In the genomic region with DNA sequence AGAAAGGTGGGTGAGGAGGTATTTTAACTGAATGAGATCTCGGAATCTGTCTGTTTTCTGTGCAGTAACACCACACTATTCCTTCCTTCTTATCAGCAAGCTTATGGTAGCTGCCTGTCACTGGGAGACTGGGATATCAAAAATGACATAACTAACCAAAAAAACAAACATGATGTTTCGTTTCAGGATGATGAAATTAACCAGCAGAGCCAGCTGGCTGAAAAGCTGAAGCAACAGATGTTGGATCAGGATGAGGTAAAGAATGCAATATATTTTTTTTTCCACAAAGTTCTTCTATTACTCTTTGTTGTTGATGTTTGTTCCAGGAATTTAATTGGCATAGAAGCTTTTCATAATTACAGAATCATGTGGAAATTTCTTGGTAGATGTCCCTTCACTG, we compare ENCODE assay signal across 19 cellular contexts. TPM values are rescaled to one million over a fixed set of nuclear protein-coding genes. Genes with fewer than 3 reads are reported as not detected.
DNase-seq lines count a peak whose midpoint lies in the region; ATAC-seq, FAIRE-seq and TF ChIP-seq lines count a peak whose summit lies in the region.
"Had no signal": no experiment of that assay in that cellular context is flagged by ENCODE, and none has a peak within 500 bp of the region (broad histone marks: within the 10 kb centered on the region; RNA-seq: fewer than 3 reads in every experiment).

No MANE protein-coding gene starts in this region.

- intact Hi-C loops in HepG2 (cut with micrococcal nuclease; ENCODE audit: unreplicated experiment) (no loop called here), K562 (cut with micrococcal nuclease) (no loop called here), left ventricle myocardium superior (cut with micrococcal nuclease) (no loop called here)

- FAIRE-seq in HepG2 (lab: Jason Lieb, UNC) (no peak), K562 (lab: Jason Lieb, UNC) (no peak)
- FAIRE-seq: A549 had no signal

- H3K36me3 ChIP-seq in liver (ENCODE audit: control insufficient read depth in 4 of 4, insufficient read depth in 3 of 4, low read depth in 1 of 4, low read length in 3 of 4), result no peaks in the 10 kb centered on the region
- no peaks in the 10 kb centered on the region for H3K36me3 ChIP-seq in HepG2 (replicated peaks in 1 of 2; ENCODE audit: control insufficient read depth in 1 of 2, insufficient read depth in 2 of 2, low read length in 2 of 2)
- H3K36me3 ChIP-seq in K562 (ENCODE audit: control insufficient read depth, insufficient read depth, low read length), result no peaks in the 10 kb centered on the region
- H3K36me3 ChIP-seq: SJCRH30 had no signal

- no peak for DNase-seq in HepG2 (ENCODE audit: low spot score)
- no peak for DNase-seq in K562 (ENCODE audit: extremely low read depth in 1 of 4, low spot score in 3 of 4)
- no peak for DNase-seq in left ventricle myocardium superior
- DNase-seq in NCI-H1930 (lab: John Stamatoyannopoulos, UW), result no peak
- no peak for DNase-seq in T-helper 2 cell
- DNase-seq in Kasumi-1 (lab: John Stamatoyannopoulos, UW), result no peak
- DNase-seq: activated CD4-positive, alpha-beta T cell treated with anti-CD3 and anti-CD28 coated beads, Interleukin-2, amount 10 ng/mL, durations not matched to agents 24 days and 14 days; activated naive CD4-positive, alpha-beta T cell treated with anti-CD3 and anti-CD28 coated beads for 36 hours; CD4-positive, CD25-positive, alpha-beta regulatory T cell; DND-41; effector memory CD4-positive, alpha-beta T cell; KBM-7; NCI-H226; stimulated activated naive B cell treated with anti-CD40 and anti-IgM and Interleukin-4, amounts not matched to agents 10 μg/mL and 1 μg/mL and 100 μg/mL, for 72 hours had no signal

- BruUV-seq in HepG2 (replicated peaks; lab: Mats Ljungman, UMichigan) (no TSS peak), K562 (replicated peaks; lab: Mats Ljungman, UMichigan) (no TSS peak)

- peaks cover 0 to 13% (median 5%) of the 10 kb centered on the region in 4 donors for H3K4me1 ChIP-seq in liver (ENCODE audit: control insufficient read depth in 4 of 4, insufficient read depth in 4 of 4, low read length in 3 of 4)
- no peaks in the 10 kb centered on the region for H3K4me1 ChIP-seq in HepG2 (ENCODE audit: insufficient read depth, low read length)
- H3K4me1 ChIP-seq in K562 (replicated peaks in 1 of 2; ENCODE audit: control insufficient read depth in 2 of 2, insufficient read depth in 2 of 2, low read length in 2 of 2), result no peaks in the 10 kb centered on the region
- H3K4me1 ChIP-seq: A549 had no signal

- CTCF ChIA-PET in HepG2 (lab: Yijun Ruan, JAX; ENCODE audit: low intra/inter-chr PET ratio, low total read pairs), result no interaction called here
- CTCF ChIA-PET in K562 (lab: Yijun Ruan, JAX; ENCODE audit: low intra/inter-chr PET ratio), result no interaction called here

- in situ Hi-C loops in HepG2 (cut with HindIII; ENCODE audit: extremely low pct_ligation_motif_present, low pct_unique_long_range_greater_than_20kb), result loop anchor here (25.0 kb wide), 2 partner anchors 341 to 1041 kb away; partner anchors contain the start of gene EPC2
- in situ Hi-C loops in K562 (cut with MboI), result loop anchor here (25.0 kb wide), 1 partner anchor 1041 kb away; no protein-coding TSS in a partner anchor

- TF ChIP-seq EP300 in HepG2 (IDR thresholded peaks at IDR 0.05; ENCODE audit: low read depth in 2 of 2, low read length in 2 of 2) (no peak), HepG2 (CRISPR knock-in tag; IDR thresholded peaks at IDR 0.05; ENCODE audit: borderline replicate concordance) (no peak), K562 (IDR thresholded peaks at IDR 0.05; ENCODE audit: low read length) (no peak)

- POLR2A ChIA-PET in HepG2 (lab: Yijun Ruan, JAX) (no interaction called here), K562 (lab: Yijun Ruan, JAX) (interaction anchor here (0.8 to 1.1 kb wide), 2 partner anchors 10 to 103 kb away, joined by 3 read pairs; no protein-coding TSS in a partner anchor)

- H3K4me2 ChIP-seq in HepG2 (ENCODE audit: low read depth, low read length), result no peak overlapping the region
- H3K4me2 ChIP-seq in K562 (ENCODE audit: insufficient read depth, low read length), result no peak overlapping the region
- H3K4me2 ChIP-seq: A549 had no signal

- H2AFZ ChIP-seq in HepG2 (ENCODE audit: low read length), result no peak overlapping the region
- no peak overlapping the region for H2AFZ ChIP-seq in K562 (ENCODE audit: low read depth, low read length)

- H3K4me3 ChIP-seq in liver (ENCODE audit: low read depth in 1 of 3, low read length in 3 of 3) (no peak overlapping the region), HepG2 (replicated peaks in 1 of 3; ENCODE audit: insufficient read depth in 1 of 3, low read depth in 2 of 3, low read length in 3 of 3) (no peak overlapping the region), K562 (no peak overlapping the region)
- H3K4me3 ChIP-seq: A549, SJCRH30 had no signal

- H3K79me2 ChIP-seq in HepG2 (ENCODE audit: insufficient read depth, low read length) (no peaks in the 10 kb centered on the region), K562 (ENCODE audit: control insufficient read depth, insufficient read depth, low read length) (no peaks in the 10 kb centered on the region)

- H3K9ac ChIP-seq in liver (ENCODE audit: low read depth in 1 of 2, low read length in 2 of 2) (no peak overlapping the region), HepG2 (ENCODE audit: insufficient read depth, low read depth, low read length) (no peak overlapping the region), K562 (ENCODE audit: insufficient read depth in 1 of 2, low read depth in 2 of 2, low read length in 2 of 2) (no peak overlapping the region)

- H3K9me3 ChIP-seq in liver (ENCODE audit: control insufficient read depth in 4 of 4, low read length in 3 of 4), result no peaks in the 10 kb centered on the region
- no peaks in the 10 kb centered on the region for H3K9me3 ChIP-seq in HepG2 (ENCODE audit: low read length)
- H3K9me3 ChIP-seq in K562 (replicated peaks; ENCODE audit: control insufficient read depth, insufficient read depth, low read depth, low read length), result no peaks in the 10 kb centered on the region
- H3K9me3 ChIP-seq: A549, SJCRH30 had no signal

- no peak overlapping the region for H3K27ac ChIP-seq in liver (ENCODE audit: low read depth in 1 of 2, low read length in 2 of 2)
- no peak overlapping the region for H3K27ac ChIP-seq in HepG2 (ENCODE audit: extremely low read length, insufficient read depth, low read length)
- no peak overlapping the region for H3K27ac ChIP-seq in K562 (ENCODE audit: extremely low read depth, low read depth, low read length)
- H3K27ac ChIP-seq: A549, SJCRH30 had no signal

- WGBS in liver, result 38% methylated on average over 2 of the region's 2 CpGs
- 4% methylated on average over 2 of the region's 2 CpGs for WGBS in HepG2 (ENCODE audit: low lambda C conversion rate)
- WGBS in K562 (ENCODE audit: insufficient coverage, low coverage, missing lambda C conversion rate), result 0% methylated on average over 2 of the region's 2 CpGs

- H4K20me1 ChIP-seq in HepG2 (ENCODE audit: insufficient read depth, low read length), result no peaks in the 10 kb centered on the region
- H4K20me1 ChIP-seq in K562 (replicated peaks; ENCODE audit: control insufficient read depth, insufficient read depth, low read length), result no peaks in the 10 kb centered on the region

- no peaks in the 10 kb centered on the region for H3K9me1 ChIP-seq in K562 (ENCODE audit: control insufficient read depth, insufficient read depth, low read length)

- ATAC-seq in HepG2, result no peak
- no peak for ATAC-seq in K562
- peak; percentile 80 for ATAC-seq in left ventricle myocardium superior
- ATAC-seq in HG03571 (IDR thresholded peaks at IDR 0.05; ENCODE audit: unreplicated experiment), result no peak
- ATAC-seq: stimulated activated naive B cell treated with anti-CD40 and anti-IgM and Interleukin-4, amounts not matched to agents 10 μg/mL and 1 μg/mL and 100 μg/mL, for 72 hours had no signal

- H3K27me3 ChIP-seq in liver (ENCODE audit: control insufficient read depth in 4 of 4, insufficient read depth in 4 of 4, low read length in 3 of 4), result no peaks in the 10 kb centered on the region
- H3K27me3 ChIP-seq in HepG2 (ENCODE audit: control insufficient read depth in 1 of 2, insufficient read depth in 2 of 2, low read length in 2 of 2), result peaks cover 0 to 4% of the 10 kb centered on the region in 2 experiments; a peak in 2 of 5 replicates
- H3K27me3 ChIP-seq in K562 (ENCODE audit: control insufficient read depth in 2 of 2, insufficient read depth in 2 of 2, low read length in 2 of 2), result no peaks in the 10 kb centered on the region
- H3K27me3 ChIP-seq: SJCRH30 had no signal

- TF ChIP-seq CTCF in liver (IDR thresholded peaks at IDR 0.05; ENCODE audit: low read depth, low read length, missing input control) (no peak), HepG2 (CRISPR knock-in tag; IDR thresholded peaks at IDR 0.05) (no peak), K562 (IDR thresholded peaks at IDR 0.05 in 2 of 3, conservative IDR thresholded peaks at IDR 0.05 in 1 of 3; ENCODE audit: insufficient read depth in 2 of 3, low read depth in 1 of 3, low read length in 3 of 3) (no peak)

- TF ChIP-seq RAD21 in liver (IDR thresholded peaks at IDR 0.05) (no peak), HepG2 (CRISPR knock-in tag; IDR thresholded peaks at IDR 0.05) (no peak), K562 (CRISPR knock-in tag; conservative IDR thresholded peaks at IDR 0.05 in 1 of 2, IDR thresholded peaks at IDR 0.05 in 1 of 2) (no peak)

- TF ChIP-seq POLR2A in HepG2 (IDR thresholded peaks at IDR 0.05; ENCODE audit: insufficient read depth in 1 of 2, low read depth in 2 of 2, low read length in 2 of 2) (no peak), K562 (conservative IDR thresholded peaks at IDR 0.05) (no peak)

RNA-seq across cellular contexts. Expression of gene LYPD6B, which starts 59.8 kb away (rescaled TPM):
- under 1 TPM; 0.14 to 0.59 TPM for total RNA-seq in liver
- polyA plus RNA-seq in liver, result under 1 TPM; 0.13 to 0.14 TPM
- not detected in 2 replicates for total RNA-seq in HepG2 (2016; rRNA removed; fragmentation: Illumina TruSeq; extraction: Trizol)
- total RNA-seq in HepG2 (2016; cell fraction: cytosol; rRNA removed; fragmentation: Illumina TruSeq; extraction: Trizol; ENCODE audit: low read depth), result not detected in 2 replicates
- not detected in 2 replicates for total RNA-seq in HepG2 (2016; cell fraction: insoluble cytoplasmic fraction; rRNA removed; fragmentation: Illumina TruSeq; extraction: Trizol)
- not detected in 2 replicates for total RNA-seq in HepG2 (2016; cell fraction: membrane; rRNA removed; fragmentation: Illumina TruSeq; extraction: Trizol)
- not detected in 2 replicates for total RNA-seq in HepG2 (2016; cell fraction: nucleus; rRNA removed; fragmentation: Illumina TruSeq; extraction: Trizol)
- polyA plus RNA-seq in HepG2 (2011; rRNA removed), result not detected in 2 replicates
- not detected in 2 replicates for polyA plus RNA-seq in HepG2 (2011; cell fraction: cytosol; rRNA removed)
- not detected in 2 replicates for polyA plus RNA-seq in HepG2 (2011; cell fraction: nucleus; rRNA removed)
- polyA plus RNA-seq in HepG2 (2012), result not detected in 2 replicates
- polyA plus RNA-seq in HepG2 (2016; cell fraction: cytosol; fragmentation: Illumina TruSeq; extraction: Trizol; ENCODE audit: low read depth), result not detected in 2 replicates
- polyA plus RNA-seq in HepG2 (2016; cell fraction: insoluble cytoplasmic fraction; fragmentation: Illumina TruSeq; extraction: Trizol; ENCODE audit: low read depth), result not detected in 2 replicates
- polyA plus RNA-seq in HepG2 (2016; cell fraction: membrane; fragmentation: Illumina TruSeq; extraction: Trizol; ENCODE audit: low read depth), result not detected in 2 replicates
- not detected in 2 replicates for polyA plus RNA-seq in HepG2 (2016; cell fraction: nucleus; fragmentation: Illumina TruSeq; extraction: Trizol; ENCODE audit: insufficient read depth, low read depth)
- not detected in 2 replicates for polyA minus RNA-seq in HepG2 (2011; rRNA and poly(A)+ RNA removed; ENCODE audit: low replicate concordance)
- polyA minus RNA-seq in HepG2 (2011; cell fraction: cytosol; rRNA and poly(A)+ RNA removed), result not detected in 2 replicates
- not detected in 2 replicates for polyA minus RNA-seq in HepG2 (2011; cell fraction: nucleus; rRNA and poly(A)+ RNA removed)
- not detected in 2 replicates for total RNA-seq in K562 (2011; cell fraction: chromatin; rRNA removed; ENCODE audit: low replicate concordance)
- not detected in 2 replicates for total RNA-seq in K562 (2011; cell fraction: nucleolus; rRNA removed)
- total RNA-seq in K562 (2011; cell fraction: nucleoplasm; rRNA removed), result not detected in 2 replicates
- total RNA-seq in K562 (2014; rRNA removed), result not detected in 2 replicates
- not detected in 2 replicates for total RNA-seq in K562 (2014; rRNA removed; fragmentation: Illumina TruSeq; extraction: Trizol)
- not detected in 2 replicates for total RNA-seq in K562 (2015; rRNA removed; fragmentation: Illumina TruSeq; extraction: Trizol)
- not detected in 2 replicates for total RNA-seq in K562 (2021)
- polyA plus RNA-seq in K562 (2011; rRNA removed), result not detected in 2 replicates
- not detected in 2 replicates for polyA plus RNA-seq in K562 (2011; cell fraction: cytosol; rRNA removed)
- polyA plus RNA-seq in K562 (2011; cell fraction: nucleus; rRNA removed), result not detected in 2 replicates
- not detected in 2 replicates for polyA plus RNA-seq in K562 (2012)
- polyA plus RNA-seq in K562 (2014; fragmentation: Illumina TruSeq; extraction: Trizol), result not detected in 2 replicates
- polyA plus RNA-seq in K562 (2014; fragmentation: Nextera tagmentation; extraction: Ambion mirVana), result not detected
- polyA plus RNA-seq in K562 (2014; rRNA removed), result not detected in 2 replicates
- polyA minus RNA-seq in K562 (2011; rRNA and poly(A)+ RNA removed), result not detected in 2 replicates
- polyA minus RNA-seq in K562 (2011; cell fraction: cytosol; rRNA and poly(A)+ RNA removed), result not detected in 2 replicates
- polyA minus RNA-seq in K562 (2011; cell fraction: nucleus; rRNA and poly(A)+ RNA removed), result not detected in 2 replicates
- not detected for total RNA-seq in left ventricle myocardium superior
- total RNA-seq: activated CD4-positive, alpha-beta T cell treated with anti-CD3 and anti-CD28 coated beads, Interleukin-2, amount 10 ng/mL, durations not matched to agents 24 days and 14 days; activated naive CD4-positive, alpha-beta T cell treated with anti-CD3 and anti-CD28 coated beads for 36 hours; CD4-positive, CD25-positive, alpha-beta regulatory T cell; posterior vena cava; SJCRH30 had no signal
- polyA plus RNA-seq: A549; CD4-positive, CD25-positive, alpha-beta regulatory T cell had no signal
